In the genomic region with DNA sequence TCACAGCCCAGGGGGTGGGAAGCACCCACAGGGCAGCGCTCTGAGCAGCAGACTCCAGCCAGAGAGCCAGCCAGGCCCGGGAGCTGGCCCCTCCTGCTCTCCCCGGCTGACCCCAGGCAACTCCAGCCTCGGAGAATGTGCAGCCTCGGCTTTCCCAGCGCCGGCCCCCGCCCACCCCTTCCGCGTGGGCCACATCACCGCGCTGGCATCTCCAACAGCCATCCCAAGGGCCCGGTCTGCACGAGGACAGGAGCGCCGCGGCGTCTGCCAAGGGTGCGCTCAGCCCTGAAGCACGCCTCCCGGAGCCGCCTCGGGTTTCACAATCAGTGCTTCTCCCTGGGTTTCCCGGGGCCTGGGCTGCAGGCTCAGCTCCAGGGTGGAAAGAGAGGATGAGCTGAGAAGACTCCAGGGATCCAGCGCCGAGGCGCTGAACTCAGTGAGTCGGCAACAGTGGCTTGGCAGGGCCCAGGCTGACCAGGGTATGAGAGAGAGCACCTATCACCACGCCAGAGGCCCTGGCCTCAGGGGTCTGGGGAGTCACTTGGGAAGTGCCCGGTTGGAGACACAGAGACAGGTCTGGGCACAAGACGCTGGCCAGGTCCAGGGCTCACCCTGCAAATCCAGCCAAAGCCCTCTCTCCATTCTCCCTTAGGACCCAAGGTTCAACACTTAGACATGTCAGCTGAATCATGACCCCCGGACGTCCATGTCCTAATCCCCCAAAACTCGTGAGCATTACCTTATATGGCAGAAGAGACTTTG, we compare ENCODE assay signal across 10 cellular contexts.
DNase-seq lines count a peak whose midpoint lies in the region; ATAC-seq and TF ChIP-seq lines count a peak whose summit lies in the region.
"Had no signal": no experiment of that assay in that cellular context is flagged by ENCODE, and none has a peak within 500 bp of the region (broad histone marks: within the 10 kb centered on the region; RNA-seq: fewer than 3 reads in every experiment).

No MANE protein-coding gene starts in this region.

- TF ChIP-seq POLR2A in Peyer's patch (IDR thresholded peaks at IDR 0.05) = no peak
- no peak for TF ChIP-seq POLR2A in gastroesophageal sphincter (IDR thresholded peaks at IDR 0.05)

- H3K36me3 ChIP-seq in Peyer's patch = no peaks in the 10 kb centered on the region
- H3K36me3 ChIP-seq in gastroesophageal sphincter = no peaks in the 10 kb centered on the region

- H3K27ac ChIP-seq in Peyer's patch (peak overlapping the region; percentile 46 to 81 (median 60)), gastroesophageal sphincter (peak overlapping the region in 3 of 4 donors; percentile 83 to 89 (median 84))

- H3K9me3 ChIP-seq in Peyer's patch = no peaks in the 10 kb centered on the region
- no peaks in the 10 kb centered on the region for H3K9me3 ChIP-seq in gastroesophageal sphincter

- 49% methylated on average over 3 of the region's 34 CpGs; no CpG with 5 or more reads in 1 of the 2 donors for WGBS in gastroesophageal sphincter (ENCODE audit: low coverage in 1 of 2), 2 donors

- no peaks in the 10 kb centered on the region for H3K27me3 ChIP-seq in Peyer's patch
- no peaks in the 10 kb centered on the region for H3K27me3 ChIP-seq in gastroesophageal sphincter

- DNase-seq in AG10803 (ENCODE audit: low read depth) (peak; percentile 100), Peyer's patch (peak; percentile 30 to 82 (median 65)), omental fat pad (ENCODE audit: low spot score) (peak; percentile 62), NCI-H69 (lab: John Stamatoyannopoulos, UW) (no peak), OCI-M1 (lab: John Stamatoyannopoulos, UW) (no peak), SW 1271 (lab: John Stamatoyannopoulos, UW) (no peak)
- DNase-seq: activated CD8-positive, alpha-beta T cell treated with anti-CD3 and anti-CD28 coated beads, Interleukin-2, amount 10 ng/mL, durations not matched to agents 7 days and 5 days; GF-D8 had no signal

- ATAC-seq in gastroesophageal sphincter = peak; percentile 97
- ATAC-seq in omental fat pad (ENCODE audit: low FRiP score) = peak; percentile 90
- ATAC-seq in HG03565 (IDR thresholded peaks at IDR 0.05; ENCODE audit: unreplicated experiment) = no peak
- ATAC-seq: activated CD8-positive, alpha-beta T cell treated with anti-CD3 and anti-CD28 coated beads, Interleukin-2, amount 10 ng/mL, durations not matched to agents 7 days and 5 days had no signal

- TF ChIP-seq EP300 in gastroesophageal sphincter (IDR thresholded peaks at IDR 0.05) = no peak

- H3K4me3 ChIP-seq in AG10803 (ENCODE audit: low read length) = peak overlapping the region; percentile 27
- no peak overlapping the region for H3K4me3 ChIP-seq in Peyer's patch
- peak overlapping the region in 1 of 2 donors; percentile 32 for H3K4me3 ChIP-seq in gastroesophageal sphincter

- no peak for TF ChIP-seq CTCF in AG10803 (conservative IDR thresholded peaks at IDR 0.05; ENCODE audit: low read length)
- no peak for TF ChIP-seq CTCF in Peyer's patch (IDR thresholded peaks at IDR 0.05)
- TF ChIP-seq CTCF in gastroesophageal sphincter (IDR thresholded peaks at IDR 0.05) = no peak
- TF ChIP-seq CTCF in omental fat pad (IDR thresholded peaks at IDR 0.05) = no peak

- H3K4me1 ChIP-seq in Peyer's patch (peaks cover 0 to 18% (median 0%) of the 10 kb centered on the region in 4 donors), gastroesophageal sphincter (peaks cover 0 to 58% (median 40%) of the 10 kb centered on the region in 3 donors)

Comparison
In these comparisons a context has a peak if more than half of its experiments do, and no peak if none do; other contexts are left out.
1. DNase-seq: peak in AG10803 (single experiment), Peyer's patch (3 of 3) and omental fat pad (single experiment); none in NCI-H69 (single experiment), OCI-M1 (single experiment) and SW 1271 (0 of 2).